ENCODE assay signal across 30 cellular contexts in the genomic region with DNA sequence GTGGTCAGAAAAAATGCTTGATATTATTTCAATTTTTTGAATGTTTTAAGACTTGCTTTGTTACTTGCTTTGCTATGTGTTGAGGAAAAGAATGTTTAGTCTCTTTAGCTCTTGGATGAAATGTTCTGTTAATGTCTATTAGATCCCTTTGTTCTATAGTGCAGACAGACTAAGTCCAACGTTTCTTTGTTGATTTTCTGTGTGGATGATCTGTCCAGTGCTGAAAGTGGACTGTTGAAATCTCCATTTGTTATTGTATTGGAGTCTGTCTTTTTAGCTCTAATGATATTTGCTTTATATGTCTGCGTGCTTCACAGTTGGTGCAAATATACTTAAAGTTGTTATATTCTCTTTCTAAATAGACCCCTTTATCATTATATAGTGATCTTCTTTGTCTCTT.
"Had no signal": no experiment of that assay in that cellular context is flagged by ENCODE, and none has a peak within 500 bp of the region (broad histone marks: within the 10 kb centered on the region; RNA-seq: fewer than 3 reads in every experiment).

No MANE protein-coding gene starts in this region.

- H3K27ac ChIP-seq: adrenal gland, brain microvascular endothelial cell, RWPE1, WERI-Rb-1 had no signal

- H3K9me3 ChIP-seq: adrenal gland had no signal

- H3K4me1 ChIP-seq: adrenal gland had no signal

- H3K36me3 ChIP-seq: adrenal gland, brain microvascular endothelial cell, WERI-Rb-1 had no signal

- DNase-seq: activated CD4-positive, alpha-beta memory T cell treated with anti-CD3 and anti-CD28 coated beads, Interleukin-2, amount 10 ng/mL, durations not matched to agents 7 days and 5 days; activated CD4-positive, alpha-beta T cell treated with anti-CD3 and anti-CD28 coated beads for 1 hour; activated CD4-positive, alpha-beta T cell treated with anti-CD3 and anti-CD28 coated beads for 48 hours; activated CD4-positive, CD25-positive, alpha-beta regulatory T cell; activated CD8-positive, alpha-beta memory T cell treated with anti-CD3 and anti-CD28 coated beads for 24 hours; activated CD8-positive, alpha-beta memory T cell treated with anti-CD3 and anti-CD28 coated beads, Interleukin-2, amount 10 ng/mL, durations not matched to agents 7 days and 5 days; activated CD8-positive, alpha-beta memory T cell treated with anti-CD3 and anti-CD28 coated beads, Interleukin-2, amount 50 U/mL, for 48 hours; activated effector memory CD4-positive, alpha-beta T cell treated with anti-CD3 and anti-CD28 coated beads, Interleukin-2, amount 50 U/mL, for 16 hours; activated naive CD4-positive, alpha-beta T cell; activated naive CD8-positive, alpha-beta T cell treated with anti-CD3 and anti-CD28 coated beads, Interleukin-2, amount 10 ng/mL, durations not matched to agents 7 days and 5 days; activated T-cell treated with anti-CD3 and anti-CD28 coated beads, Interleukin-2, amount 50 U/mL, for 48 hours; adrenal gland; brain microvascular endothelial cell; central memory CD4-positive, alpha-beta T cell; Karpas-422; KBM-7; NCI-H1105; NCI-H1417 treated with DMSO at 0.1 percent for 48 hours; NCI-H1694; NCI-H1930; NCI-H2081 treated with DMSO at 0.1 percent for 48 hours; NCI-H226; NCI-H446 treated with DMSO at 0.1 percent for 48 hours; NCI-H524 treated with DMSO at 0.1 percent for 48 hours; PC-3; SIG-M5; T1000; WERI-Rb-1 had no signal

- H3K27me3 ChIP-seq: brain microvascular endothelial cell had no signal

- ATAC-seq: activated CD8-positive, alpha-beta memory T cell treated with anti-CD3 and anti-CD28 coated beads, Interleukin-2, amount 10 ng/mL, durations not matched to agents 7 days and 5 days; PC-3; Right ventricle myocardium inferior had no signal

- H3K4me3 ChIP-seq: adrenal gland had no signal
